In genomic region chr18:36622610-36623009, GRCh38 we compare ENCODE assay signal across 17 cellular contexts.
"Had no signal": no experiment of that assay in that cellular context is flagged by ENCODE, and none has a peak within 500 bp of the region (broad histone marks: within the 10 kb centered on the region; RNA-seq: fewer than 3 reads in every experiment).

No MANE protein-coding gene starts in this region.

- H3K4me1 ChIP-seq: psoas muscle, stomach, transverse colon had no signal

- H3K9me3 ChIP-seq: neutrophil, psoas muscle, stomach, thoracic aorta, transverse colon had no signal

- H3K36me3 ChIP-seq: neutrophil, stomach, thoracic aorta, transverse colon had no signal

- DNase-seq: erythroblast; foreskin melanocyte; head of caudate nucleus; islet precursor cell; mesendoderm; naive thymus-derived CD4-positive, alpha-beta T cell; psoas muscle; retina; stimulated activated CD4-positive, alpha-beta T cell treated with anti-CD3 and anti-CD28 coated beads, Interleukin-2, amount 100 ng/mL, for 24 hours; stimulated activated CD4-positive, alpha-beta T cell treated with anti-CD3 and anti-CD28 coated beads, Interleukin-4, amount 100 ng/mL, for 4 hours; stimulated activated naive B cell treated with anti-CD40 and anti-IgM and Interleukin-4, amounts not matched to agents 10 μg/mL and 1 μg/mL and 100 μg/mL, for 72 hours; stomach; substantia nigra; transverse colon had no signal

- H3K27ac ChIP-seq: neutrophil, psoas muscle, stomach, transverse colon had no signal

- H3K27me3 ChIP-seq: neutrophil, stomach, transverse colon had no signal

- ATAC-seq: naive thymus-derived CD4-positive, alpha-beta T cell; psoas muscle; sciatic nerve; stimulated activated naive B cell treated with anti-CD40 and anti-IgM and Interleukin-4, amounts not matched to agents 10 μg/mL and 1 μg/mL and 100 μg/mL, for 72 hours had no signal

- H3K4me3 ChIP-seq: psoas muscle, stomach, thoracic aorta, transverse colon had no signal
